In the genomic region with DNA sequence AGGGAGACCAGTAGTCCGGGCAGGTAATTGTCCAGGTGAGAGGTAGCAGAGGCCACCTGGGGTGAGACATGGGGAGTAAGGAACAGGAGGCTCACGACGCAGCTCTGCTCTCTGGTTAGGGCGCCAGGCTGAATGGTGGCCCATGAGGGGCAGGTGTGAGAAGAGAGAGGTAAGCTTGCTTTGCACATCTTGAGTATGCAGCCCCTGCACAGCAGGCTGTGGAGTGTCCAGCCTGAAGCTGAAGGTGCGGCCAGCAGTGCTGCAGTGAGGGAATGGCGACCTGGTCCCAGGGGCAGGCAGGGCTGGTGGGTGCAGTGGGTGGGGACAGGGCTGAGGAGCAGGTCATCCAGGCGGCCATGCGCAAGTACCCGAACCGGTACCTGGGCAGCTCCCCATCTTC, we compare ENCODE assay signal across 18 cellular contexts. TPM values are rescaled to one million over a fixed set of nuclear protein-coding genes. Genes with fewer than 3 reads are reported as not detected.
"Had no signal": no experiment of that assay in that cellular context is flagged by ENCODE, and none has a peak within 500 bp of the region (broad histone marks: within the 10 kb centered on the region; RNA-seq: fewer than 3 reads in every experiment).

No MANE protein-coding gene starts in this region.

- FAIRE-seq: colon, RCC 7860 had no signal

- H3K4me1 ChIP-seq: body of pancreas had no signal

- DNase-seq: activated B cell treated with CpG ODN at 0.5 μM for 24 hours; activated CD4-positive, alpha-beta T cell treated with anti-CD3 and anti-CD28 coated beads for 1 hour; activated CD4-positive, alpha-beta T cell treated with anti-CD3 and anti-CD28 coated beads, Interleukin-2, amount 10 ng/mL, durations not matched to agents 24 days and 14 days; activated CD8-positive, alpha-beta memory T cell treated with anti-CD3 and anti-CD28 coated beads, Interleukin-2, amount 10 ng/mL, durations not matched to agents 7 days and 5 days; activated effector memory CD4-positive, alpha-beta T cell treated with Interleukin-2 at 50 U/mL for 16 hours; activated naive CD4-positive, alpha-beta T cell; activated naive CD8-positive, alpha-beta T cell treated with anti-CD3 and anti-CD28 coated beads, Interleukin-2, amount 50 U/mL, for 24 hours; activated T-cell treated with anti-CD3 and anti-CD28 coated beads, Interleukin-2, amount 50 U/mL, for 24 hours; amniotic stem cell; cerebellar nuclear complex; NCI-H1048; NCI-H526 treated with DMSO at 0.1 percent for 48 hours had no signal

- ATAC-seq: activated CD8-positive, alpha-beta memory T cell treated with anti-CD3 and anti-CD28 coated beads, Interleukin-2, amount 10 ng/mL, durations not matched to agents 7 days and 5 days; activated naive CD4-positive, alpha-beta T cell treated with anti-CD3 and anti-CD28 coated beads, Interleukin-2, amount 50 U/mL, for 72 hours; activated naive CD8-positive, alpha-beta T cell treated with anti-CD3 and anti-CD28 coated beads, Interleukin-2, amount 50 U/mL, for 24 hours; body of pancreas had no signal

- H3K9me3 ChIP-seq: ascending aorta, body of pancreas had no signal

- H3K4me3 ChIP-seq: ascending aorta, body of pancreas, cardiac muscle cell had no signal

- H3K27ac ChIP-seq: ascending aorta, body of pancreas, cardiac muscle cell had no signal

- H3K27me3 ChIP-seq: ascending aorta, body of pancreas, cardiac muscle cell had no signal

- H3K36me3 ChIP-seq: cardiac muscle cell had no signal

RNA-seq across cellular contexts. Expression of gene PRELID3A, which starts 15.7 kb away (rescaled TPM):
- total RNA-seq: ascending aorta, body of pancreas had no signal
